Comparison of ENCODE assay signal across 2 cellular contexts in genomic region chr17:48047113-48047740, GRCh38.
TF ChIP-seq lines count a peak whose summit lies in the region.

No MANE protein-coding gene starts in this region.

TF ChIP-seq in A549, 52 proteins besides CTCF, POLR2A, EP300 and RAD21 (continued from another document):
- no peak for TF ChIP-seq HMGXB4 (CRISPR knock-in tag; IDR thresholded peaks at IDR 0.05; ENCODE audit: borderline replicate concordance)

TF ChIP-seq in HCT116, 20 proteins besides CTCF, POLR2A, EP300 and RAD21 (continued from another document):
- TF ChIP-seq CEBPB (IDR thresholded peaks at IDR 0.05; ENCODE audit: low read depth) = no peak
- TF ChIP-seq TCF7L2 (IDR thresholded peaks at IDR 0.05; ENCODE audit: borderline replicate concordance, extremely low read depth, insufficient read depth, insufficient read length) = no peak
- TF ChIP-seq YY1 (IDR thresholded peaks at IDR 0.05; ENCODE audit: extremely low read depth, insufficient replicate concordance, low read depth, low read length) = no peak
- no peak for TF ChIP-seq CBX3 (IDR thresholded peaks at IDR 0.05; ENCODE audit: low read depth)
- TF ChIP-seq JUND (IDR thresholded peaks at IDR 0.05) = no peak
TF ChIP-seq in HCT116: peak in this region for 0.
